In the genomic region with DNA sequence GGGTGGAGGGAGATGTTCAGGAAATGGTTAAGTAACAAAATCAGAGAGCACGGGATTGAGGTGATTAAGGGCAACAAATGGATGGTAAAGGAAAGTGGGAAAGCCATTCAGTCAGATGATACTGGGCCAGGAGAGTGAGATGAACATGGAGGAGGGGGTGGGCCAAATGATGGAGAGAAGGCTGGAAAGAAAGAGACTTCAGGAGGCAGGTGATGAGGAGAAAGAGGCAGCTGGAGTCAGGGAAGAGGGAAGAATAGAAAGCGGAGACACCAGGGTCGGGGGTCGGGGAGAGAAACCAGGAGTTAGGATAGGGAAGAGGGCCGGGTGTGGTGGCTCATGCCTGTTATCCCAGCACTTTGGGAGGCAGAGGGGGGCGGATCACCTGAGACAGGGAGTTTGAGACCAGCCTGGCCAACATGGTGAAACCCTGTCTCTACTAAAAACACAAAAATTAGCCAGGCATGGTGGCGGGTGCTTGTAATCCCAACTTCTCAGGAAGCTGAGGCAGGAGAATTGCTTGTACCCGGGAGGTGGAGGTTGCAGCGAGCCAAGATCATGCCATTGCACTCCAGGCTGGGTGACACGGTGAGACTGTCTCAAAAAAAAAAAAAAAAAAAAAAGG, we compare ENCODE assay signal across 11 cellular contexts. TPM values are rescaled to one million over a fixed set of nuclear protein-coding genes. Genes with fewer than 3 reads are reported as not detected.
"Had no signal": no experiment of that assay in that cellular context is flagged by ENCODE, and none has a peak within 500 bp of the region (broad histone marks: within the 10 kb centered on the region; RNA-seq: fewer than 3 reads in every experiment).

No MANE protein-coding gene starts in this region.

- H3K27ac ChIP-seq: cardiac muscle cell, esophagus squamous epithelium, ovary had no signal

- H3K9me3 ChIP-seq: colonic mucosa, esophagus squamous epithelium, ovary, tibial nerve had no signal

- DNase-seq: activated naive CD4-positive, alpha-beta T cell treated with anti-CD3 and anti-CD28 coated beads for 36 hours; activated T-cell treated with anti-CD3 and anti-CD28 coated beads for 4 hours; esophagus squamous epithelium; stimulated activated CD4-positive, alpha-beta T cell treated with anti-CD3 and anti-CD28 coated beads, Interleukin-12 subunit alpha, Interleukin-12 subunit beta, amount 100 ng/mL, for 4 hours; stimulated activated CD4-positive, alpha-beta T cell treated with anti-CD3 and anti-CD28 coated beads, Interleukin-2, amount 100 ng/mL, for 24 hours; SW 1271 had no signal

- H3K4me3 ChIP-seq: cardiac muscle cell, colonic mucosa, esophagus squamous epithelium, ovary, tibial nerve had no signal

- H3K27me3 ChIP-seq: cardiac muscle cell, colonic mucosa, esophagus squamous epithelium, ovary, tibial nerve had no signal

- H3K36me3 ChIP-seq: cardiac muscle cell, colonic mucosa, esophagus squamous epithelium, ovary, tibial nerve had no signal

RNA-seq across cellular contexts. Expression of gene RHOD, which starts 57.7 kb away (rescaled TPM):
- total RNA-seq: T-helper 2 cell treated with Interferon-gamma antibody and Interleukin-4, amounts not matched to agents 100 ng/mL and 5 ng/mL, for 36 hours had no signal
